Comparison of ENCODE assay signal across 13 cellular contexts in the genomic region with DNA sequence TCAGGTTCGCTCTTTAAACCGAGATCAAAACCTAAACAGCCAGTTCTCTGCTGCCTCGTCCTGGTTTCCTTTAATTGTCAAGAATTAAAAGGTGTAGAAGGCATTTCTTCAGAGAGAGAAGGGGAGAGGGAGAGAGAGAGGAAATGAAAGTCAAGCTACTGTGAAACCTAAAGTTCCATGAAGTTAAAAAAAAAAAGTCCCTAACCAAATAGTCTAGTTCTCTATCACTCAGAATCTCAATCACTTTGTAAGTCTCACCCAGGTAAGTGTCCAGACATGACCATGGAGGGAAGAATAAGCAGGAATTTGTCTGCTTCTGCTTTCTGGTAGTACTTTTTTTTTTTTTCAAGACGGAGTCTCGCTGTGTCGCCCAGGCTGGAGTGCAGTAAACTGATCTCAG. TPM values are rescaled to one million over a fixed set of nuclear protein-coding genes. Genes with fewer than 3 reads are reported as not detected.
DNase-seq lines count a peak whose midpoint lies in the region; ATAC-seq and TF ChIP-seq lines count a peak whose summit lies in the region.
"Had no signal": no experiment of that assay in that cellular context is flagged by ENCODE, and none has a peak within 500 bp of the region (broad histone marks: within the 10 kb centered on the region; RNA-seq: fewer than 3 reads in every experiment).

No MANE protein-coding gene starts in this region.

- peak; percentile 79 for ATAC-seq in GM19328 (IDR thresholded peaks at IDR 0.05; ENCODE audit: unreplicated experiment)
- ATAC-seq in HG02870 (IDR thresholded peaks at IDR 0.05; ENCODE audit: unreplicated experiment) = peak; percentile 68
- no peak for ATAC-seq in Right ventricle myocardium superior (ENCODE audit: poor library complexity)
- ATAC-seq: gastrocnemius medialis had no signal

- H3K4me1 Mint-ChIP-seq in chondrocyte (ENCODE audit: low read depth) = peaks cover 4% of the 10 kb centered on the region

- DNase-seq in GM10248 (ENCODE audit: extremely low spot score) (peak; percentile 71), MV-4-11 (lab: John Stamatoyannopoulos, UW) (peak; percentile 70), Right ventricle myocardium superior (no peak), chondrocyte (ENCODE audit: low spot score) (no peak), NCI-H774 (lab: John Stamatoyannopoulos, UW) (no peak), hepatic stellate cell (ENCODE audit: low spot score) (no peak)
- DNase-seq: gastrocnemius medialis, midbrain, NCI-H187 treated with DMSO at 0.1 percent for 48 hours, SHP77, stomach had no signal

- no peak overlapping the region for H3K27ac Mint-ChIP-seq in chondrocyte (ENCODE audit: unreplicated experiment)

- no peaks in the 10 kb centered on the region for H3K9me3 Mint-ChIP-seq in chondrocyte (ENCODE audit: low read depth)

- no peak for TF ChIP-seq CTCF in GM10248 (IDR thresholded peaks at IDR 0.05; ENCODE audit: control extremely low read depth, extremely low read depth, low read depth, missing control alignments)
- no peak for TF ChIP-seq CTCF in chondrocyte (IDR thresholded peaks at IDR 0.05)

- intact Hi-C loops in Right ventricle myocardium superior (cut with DNase I) = no loop called here

- POLR2A ChIA-PET in GM10248 (lab: Yijun Ruan, JAX) = interaction anchor here (0.9 kb wide), 1 partner anchor 17 kb away, joined by 3 read pairs; no protein-coding TSS in a partner anchor

- H3K4me3 Mint-ChIP-seq in chondrocyte (ENCODE audit: unreplicated experiment) = no peak overlapping the region

- no peaks in the 10 kb centered on the region for H3K36me3 Mint-ChIP-seq in chondrocyte (ENCODE audit: low read depth)

- CTCF ChIA-PET in GM10248 (lab: Yijun Ruan, JAX) = interaction anchor here (0.9 to 1.5 kb wide), 3 partner anchors 11 to 189 kb away, joined by 3 to 5 read pairs (median 4); no protein-coding TSS in a partner anchor

- H3K27me3 Mint-ChIP-seq in chondrocyte (ENCODE audit: low read depth) = no peaks in the 10 kb centered on the region

RNA-seq across cellular contexts. Expression of a gene that starts 18.8 kb away (rescaled TPM):
- total RNA-seq in Right ventricle myocardium superior (11.3 TPM), chondrocyte (42.6 to 54.2 TPM (median 46.9 TPM) in 3 replicates)

RNA-seq across cellular contexts. Expression of a gene that starts 40.5 kb away (rescaled TPM):
- total RNA-seq in Right ventricle myocardium superior = 57.7 TPM
- 73.7 to 87.5 TPM (median 84.4 TPM) in 3 replicates for total RNA-seq in chondrocyte

Comparison
In these comparisons a context has a peak if more than half of its experiments do, and no peak if none do; other contexts are left out.
1. DNase-seq: peak in GM10248 (single experiment) and MV-4-11 (single experiment); none in Right ventricle myocardium superior (single experiment), chondrocyte (single experiment), NCI-H774 (single experiment) and hepatic stellate cell (single experiment).